ENCODE assay signal across 1 cellular context in the genomic region with DNA sequence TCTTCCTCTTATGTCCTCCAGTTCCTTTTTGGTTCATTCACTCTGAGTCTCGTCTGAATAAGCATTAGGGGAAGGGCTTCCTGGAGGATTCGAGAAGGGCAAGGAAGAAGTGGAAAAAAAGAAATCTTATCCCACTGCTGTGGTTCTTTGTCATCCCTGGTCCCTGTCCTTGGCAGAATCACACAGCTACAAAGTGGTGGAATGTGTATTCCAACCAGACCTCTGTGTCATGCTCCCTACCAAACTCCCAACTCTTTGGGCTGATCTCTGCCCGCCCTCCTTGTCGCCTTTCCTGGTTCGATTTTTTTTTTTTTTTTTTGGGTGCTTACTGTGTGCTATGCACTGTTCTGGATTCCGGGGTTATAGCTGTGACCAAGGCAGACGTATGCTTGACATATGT.
TF ChIP-seq lines count a peak whose summit lies in the region.

No MANE protein-coding gene starts in this region.

TF ChIP-seq in GM23338, 12 proteins besides CTCF, POLR2A, EP300 and RAD21 (continued from another document):
- TF ChIP-seq, protein P1, sequence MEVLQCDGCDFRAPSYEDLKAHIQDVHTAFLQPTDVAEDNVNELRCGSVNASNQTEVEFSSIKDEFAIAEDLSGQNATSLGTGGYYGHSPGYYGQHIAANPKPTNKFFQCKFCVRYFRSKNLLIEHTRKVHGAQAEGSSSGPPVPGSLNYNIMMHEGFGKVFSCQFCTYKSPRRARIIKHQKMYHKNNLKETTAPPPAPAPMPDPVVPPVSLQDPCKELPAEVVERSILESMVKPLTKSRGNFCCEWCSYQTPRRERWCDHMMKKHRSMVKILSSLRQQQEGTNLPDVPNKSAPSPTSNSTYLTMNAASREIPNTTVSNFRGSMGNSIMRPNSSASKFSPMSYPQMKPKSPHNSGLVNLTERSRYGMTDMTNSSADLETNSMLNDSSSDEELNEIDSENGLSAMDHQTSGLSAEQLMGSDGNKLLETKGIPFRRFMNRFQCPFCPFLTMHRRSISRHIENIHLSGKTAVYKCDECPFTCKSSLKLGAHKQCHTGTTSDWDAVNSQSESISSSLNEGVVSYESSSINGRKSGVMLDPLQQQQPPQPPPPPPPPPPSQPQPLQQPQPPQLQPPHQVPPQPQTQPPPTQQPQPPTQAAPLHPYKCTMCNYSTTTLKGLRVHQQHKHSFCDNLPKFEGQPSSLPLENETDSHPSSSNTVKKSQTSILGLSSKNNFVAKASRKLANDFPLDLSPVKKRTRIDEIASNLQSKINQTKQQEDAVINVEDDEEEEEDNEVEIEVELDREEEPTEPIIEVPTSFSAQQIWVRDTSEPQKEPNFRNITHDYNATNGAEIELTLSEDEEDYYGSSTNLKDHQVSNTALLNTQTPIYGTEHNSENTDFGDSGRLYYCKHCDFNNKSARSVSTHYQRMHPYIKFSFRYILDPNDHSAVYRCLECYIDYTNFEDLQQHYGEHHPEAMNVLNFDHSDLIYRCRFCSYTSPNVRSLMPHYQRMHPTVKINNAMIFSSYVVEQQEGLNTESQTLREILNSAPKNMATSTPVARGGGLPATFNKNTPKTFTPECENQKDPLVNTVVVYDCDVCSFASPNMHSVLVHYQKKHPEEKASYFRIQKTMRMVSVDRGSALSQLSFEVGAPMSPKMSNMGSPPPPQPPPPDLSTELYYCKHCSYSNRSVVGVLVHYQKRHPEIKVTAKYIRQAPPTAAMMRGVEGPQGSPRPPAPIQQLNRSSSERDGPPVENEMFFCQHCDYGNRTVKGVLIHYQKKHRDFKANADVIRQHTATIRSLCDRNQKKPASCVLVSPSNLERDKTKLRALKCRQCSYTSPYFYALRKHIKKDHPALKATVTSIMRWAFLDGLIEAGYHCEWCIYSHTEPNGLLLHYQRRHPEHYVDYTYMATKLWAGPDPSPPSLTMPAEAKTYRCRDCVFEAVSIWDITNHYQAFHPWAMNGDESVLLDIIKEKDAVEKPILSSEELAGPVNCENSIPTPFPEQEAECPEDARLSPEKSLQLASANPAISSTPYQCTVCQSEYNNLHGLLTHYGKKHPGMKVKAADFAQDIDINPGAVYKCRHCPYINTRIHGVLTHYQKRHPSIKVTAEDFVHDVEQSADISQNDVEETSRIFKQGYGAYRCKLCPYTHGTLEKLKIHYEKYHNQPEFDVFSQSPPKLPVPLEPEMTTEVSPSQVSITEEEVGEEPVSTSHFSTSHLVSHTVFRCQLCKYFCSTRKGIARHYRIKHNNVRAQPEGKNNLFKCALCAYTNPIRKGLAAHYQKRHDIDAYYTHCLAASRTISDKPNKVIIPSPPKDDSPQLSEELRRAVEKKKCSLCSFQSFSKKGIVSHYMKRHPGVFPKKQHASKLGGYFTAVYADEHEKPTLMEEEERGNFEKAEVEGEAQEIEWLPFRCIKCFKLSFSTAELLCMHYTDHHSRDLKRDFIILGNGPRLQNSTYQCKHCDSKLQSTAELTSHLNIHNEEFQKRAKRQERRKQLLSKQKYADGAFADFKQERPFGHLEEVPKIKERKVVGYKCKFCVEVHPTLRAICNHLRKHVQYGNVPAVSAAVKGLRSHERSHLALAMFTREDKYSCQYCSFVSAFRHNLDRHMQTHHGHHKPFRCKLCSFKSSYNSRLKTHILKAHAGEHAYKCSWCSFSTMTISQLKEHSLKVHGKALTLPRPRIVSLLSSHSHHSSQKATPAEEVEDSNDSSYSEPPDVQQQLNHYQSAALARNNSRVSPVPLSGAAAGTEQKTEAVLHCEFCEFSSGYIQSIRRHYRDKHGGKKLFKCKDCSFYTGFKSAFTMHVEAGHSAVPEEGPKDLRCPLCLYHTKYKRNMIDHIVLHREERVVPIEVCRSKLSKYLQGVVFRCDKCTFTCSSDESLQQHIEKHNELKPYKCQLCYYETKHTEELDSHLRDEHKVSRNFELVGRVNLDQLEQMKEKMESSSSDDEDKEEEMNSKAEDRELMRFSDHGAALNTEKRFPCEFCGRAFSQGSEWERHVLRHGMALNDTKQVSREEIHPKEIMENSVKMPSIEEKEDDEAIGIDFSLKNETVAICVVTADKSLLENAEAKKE (CRISPR knock-in tag; IDR thresholded peaks at IDR 0.05) = no peak
- TF ChIP-seq NANOG (IDR thresholded peaks at IDR 0.05; ENCODE audit: borderline replicate concordance) = no peak
- no peak for TF ChIP-seq STAT1 (IDR thresholded peaks at IDR 0.05; ENCODE audit: unreplicated experiment)
- TF ChIP-seq EZH2 (IDR thresholded peaks at IDR 0.05; ENCODE audit: low read depth, unreplicated experiment) = no peak
- TF ChIP-seq, protein P2, sequence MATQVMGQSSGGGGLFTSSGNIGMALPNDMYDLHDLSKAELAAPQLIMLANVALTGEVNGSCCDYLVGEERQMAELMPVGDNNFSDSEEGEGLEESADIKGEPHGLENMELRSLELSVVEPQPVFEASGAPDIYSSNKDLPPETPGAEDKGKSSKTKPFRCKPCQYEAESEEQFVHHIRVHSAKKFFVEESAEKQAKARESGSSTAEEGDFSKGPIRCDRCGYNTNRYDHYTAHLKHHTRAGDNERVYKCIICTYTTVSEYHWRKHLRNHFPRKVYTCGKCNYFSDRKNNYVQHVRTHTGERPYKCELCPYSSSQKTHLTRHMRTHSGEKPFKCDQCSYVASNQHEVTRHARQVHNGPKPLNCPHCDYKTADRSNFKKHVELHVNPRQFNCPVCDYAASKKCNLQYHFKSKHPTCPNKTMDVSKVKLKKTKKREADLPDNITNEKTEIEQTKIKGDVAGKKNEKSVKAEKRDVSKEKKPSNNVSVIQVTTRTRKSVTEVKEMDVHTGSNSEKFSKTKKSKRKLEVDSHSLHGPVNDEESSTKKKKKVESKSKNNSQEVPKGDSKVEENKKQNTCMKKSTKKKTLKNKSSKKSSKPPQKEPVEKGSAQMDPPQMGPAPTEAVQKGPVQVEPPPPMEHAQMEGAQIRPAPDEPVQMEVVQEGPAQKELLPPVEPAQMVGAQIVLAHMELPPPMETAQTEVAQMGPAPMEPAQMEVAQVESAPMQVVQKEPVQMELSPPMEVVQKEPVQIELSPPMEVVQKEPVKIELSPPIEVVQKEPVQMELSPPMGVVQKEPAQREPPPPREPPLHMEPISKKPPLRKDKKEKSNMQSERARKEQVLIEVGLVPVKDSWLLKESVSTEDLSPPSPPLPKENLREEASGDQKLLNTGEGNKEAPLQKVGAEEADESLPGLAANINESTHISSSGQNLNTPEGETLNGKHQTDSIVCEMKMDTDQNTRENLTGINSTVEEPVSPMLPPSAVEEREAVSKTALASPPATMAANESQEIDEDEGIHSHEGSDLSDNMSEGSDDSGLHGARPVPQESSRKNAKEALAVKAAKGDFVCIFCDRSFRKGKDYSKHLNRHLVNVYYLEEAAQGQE (IDR thresholded peaks at IDR 0.05; ENCODE audit: unreplicated experiment) = no peak
- TF ChIP-seq ZNF114 (CRISPR knock-in tag; IDR thresholded peaks at IDR 0.05) = no peak
- TF ChIP-seq EZH2phosphoT487 (IDR thresholded peaks at IDR 0.05; ENCODE audit: unreplicated experiment) = no peak
- TF ChIP-seq POLR2AphosphoS5 (IDR thresholded peaks at IDR 0.05; ENCODE audit: low read depth) = no peak
- TF ChIP-seq CREB1 (CRISPR knock-in tag; IDR thresholded peaks at IDR 0.05; ENCODE audit: low read depth) = no peak
